ENCODE assay signal across 1 cellular context in the genomic region with DNA sequence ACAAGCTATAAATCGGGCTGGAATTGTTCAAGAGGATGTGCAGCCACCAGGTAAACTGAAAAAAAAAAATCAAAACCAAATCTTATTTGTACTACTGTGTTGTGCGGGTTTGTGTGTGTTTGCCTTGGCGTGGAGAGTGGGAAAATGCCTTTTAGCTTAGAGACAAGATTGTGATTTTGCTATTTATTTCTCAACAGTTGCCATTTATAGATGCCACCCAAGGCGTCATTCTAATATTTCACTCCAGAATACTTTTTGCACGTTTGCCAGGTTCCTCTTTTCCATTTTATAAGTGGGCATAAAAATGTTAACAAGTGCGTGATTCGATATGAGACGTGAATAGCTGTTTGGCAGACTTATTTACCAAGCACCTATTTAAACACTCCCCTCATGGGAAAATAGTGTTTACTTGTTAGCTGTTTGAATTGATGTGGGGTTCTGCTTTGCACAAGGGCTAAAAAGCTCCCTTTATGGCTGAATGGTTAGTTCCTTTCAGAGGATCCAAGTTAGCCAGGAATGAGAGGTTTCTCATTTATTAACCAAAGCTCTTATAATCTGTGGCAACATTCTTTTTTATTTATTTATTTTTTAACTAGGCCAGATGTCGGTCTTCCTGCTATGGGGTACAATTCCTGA.
TF ChIP-seq lines count a peak whose summit lies in the region.

No MANE protein-coding gene starts in this region.

TF ChIP-seq in IMR-90, 13 proteins besides CTCF, POLR2A, EP300 and RAD21 (continued from another document):
- TF ChIP-seq FOS (IDR thresholded peaks at IDR 0.05; ENCODE audit: low read depth, low read length) (no peak), CHD1 (IDR thresholded peaks at IDR 0.05; ENCODE audit: low read depth, low read length) (no peak), MAZ (IDR thresholded peaks at IDR 0.05; ENCODE audit: borderline replicate concordance, low read depth, low read length) (no peak), MAFK (IDR thresholded peaks at IDR 0.05; ENCODE audit: low read depth, low read length) (no peak), RFX5 (IDR thresholded peaks at IDR 0.05; ENCODE audit: low read depth, low read length) (no peak), MXI1 (IDR thresholded peaks at IDR 0.05; ENCODE audit: borderline replicate concordance, low read depth, low read length) (no peak), CEBPB (IDR thresholded peaks at IDR 0.05; ENCODE audit: low read depth, low read length) (no peak), SMC3 (IDR thresholded peaks at IDR 0.05; ENCODE audit: low read depth, low read length) (no peak), RCOR1 (IDR thresholded peaks at IDR 0.05; ENCODE audit: insufficient replicate concordance, low read length) (no peak), BHLHE40 (IDR thresholded peaks at IDR 0.05; ENCODE audit: low read depth, low read length) (no peak)
- TF ChIP-seq, protein P1, sequence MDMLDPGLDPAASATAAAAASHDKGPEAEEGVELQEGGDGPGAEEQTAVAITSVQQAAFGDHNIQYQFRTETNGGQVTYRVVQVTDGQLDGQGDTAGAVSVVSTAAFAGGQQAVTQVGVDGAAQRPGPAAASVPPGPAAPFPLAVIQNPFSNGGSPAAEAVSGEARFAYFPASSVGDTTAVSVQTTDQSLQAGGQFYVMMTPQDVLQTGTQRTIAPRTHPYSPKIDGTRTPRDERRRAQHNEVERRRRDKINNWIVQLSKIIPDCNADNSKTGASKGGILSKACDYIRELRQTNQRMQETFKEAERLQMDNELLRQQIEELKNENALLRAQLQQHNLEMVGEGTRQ (IDR thresholded peaks at IDR 0.05; ENCODE audit: low read depth, low read length) = no peak
